22 cellular contexts compared by ENCODE assay signal in the genomic region with DNA sequence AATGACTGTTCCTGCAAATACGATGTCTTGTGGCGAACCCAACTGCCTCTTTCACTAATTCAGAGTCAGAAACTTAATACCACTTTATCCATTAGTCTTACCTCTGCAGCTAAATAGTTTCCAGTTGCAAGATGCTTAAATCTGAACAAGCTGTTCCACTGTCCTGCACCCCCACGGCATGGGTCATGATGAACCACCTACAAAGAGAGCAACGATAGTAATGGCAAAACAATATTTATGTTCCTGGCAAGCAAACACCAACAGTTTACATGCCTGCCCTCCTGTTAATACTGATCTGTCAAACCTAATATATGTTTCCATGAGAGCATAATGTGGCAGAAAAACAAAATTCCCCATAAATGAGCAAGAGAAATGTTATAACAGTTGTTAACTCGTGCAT.
A peak's percentile ranks its signal among the peaks of the same experiment; 100 is the strongest.
DNase-seq lines count a peak whose midpoint lies in the region; TF ChIP-seq lines count a peak whose summit lies in the region.
"Had no signal": no experiment of that assay in that cellular context is flagged by ENCODE, and none has a peak within 500 bp of the region (broad histone marks: within the 10 kb centered on the region; RNA-seq: fewer than 3 reads in every experiment).

No MANE protein-coding gene starts in this region.

- H3K4me3 ChIP-seq in OCI-LY1 (ENCODE audit: low read depth, low read length, poor library complexity, severe bottlenecking), result no peak overlapping the region
- H3K4me3 ChIP-seq: A549 had no signal

- TF ChIP-seq CTCF in 22Rv1 (IDR thresholded peaks at IDR 0.05), result no peak
- TF ChIP-seq CTCF in OCI-LY1 (IDR thresholded peaks at IDR 0.05; ENCODE audit: low read length), result no peak

- H4K20me1 ChIP-seq in OCI-LY1 (ENCODE audit: insufficient read depth, low read length), result no peaks in the 10 kb centered on the region

- CTCF ChIA-PET in activated naive CD4-positive, alpha-beta T cell treated with anti-CD3 and anti-CD28 coated beads, Interleukin-2, amount 10 ng/mL, durations not matched to agents 7 days and 5 days (lab: Charles Lee), result interaction anchor here (2.4 kb wide), 1 partner anchor 9 kb away, joined by 9 read pairs; no protein-coding TSS in a partner anchor

- H3K4me1 ChIP-seq in OCI-LY1 (ENCODE audit: insufficient read depth, low read length, severe bottlenecking), result peaks cover 34% of the 10 kb centered on the region
- H3K4me1 ChIP-seq: A549 had no signal

- no peak overlapping the region for H3K27ac Mint-ChIP-seq in activated naive CD4-positive, alpha-beta T cell treated with anti-CD3 and anti-CD28 coated beads, Interleukin-2, amount 10 ng/mL, durations not matched to agents 7 days and 5 days

- H3K27me3 Mint-ChIP-seq in activated naive CD4-positive, alpha-beta T cell treated with anti-CD3 and anti-CD28 coated beads, Interleukin-2, amount 10 ng/mL, durations not matched to agents 7 days and 5 days, result no peaks in the 10 kb centered on the region
- H3K27me3 Mint-ChIP-seq: IgD-negative memory B cell had no signal

- H3K9ac ChIP-seq in OCI-LY1 (ENCODE audit: low read length), result no peak overlapping the region

- H3K79me2 ChIP-seq in OCI-LY1 (ENCODE audit: insufficient read depth, low read length), result no peaks in the 10 kb centered on the region

- no peaks in the 10 kb centered on the region for H3K27me3 ChIP-seq in OCI-LY1 (ENCODE audit: insufficient read depth, low read length)

- H3K27ac ChIP-seq in 22Rv1 (0 out of 2 replicates have a peak overlapping the region, but pooled peaks have one; percentile 12), OCI-LY1 (ENCODE audit: low read depth, low read length, poor library complexity, severe bottlenecking) (peak overlapping the region; percentile 27)
- H3K27ac ChIP-seq: A549, C4-2B had no signal

- H3F3A ChIP-seq in OCI-LY1 (ENCODE audit: insufficient read depth, low read length), result no peaks in the 10 kb centered on the region

- H3K36me3 ChIP-seq in OCI-LY1 (ENCODE audit: insufficient read depth, low read length), result peaks cover 57% of the 10 kb centered on the region

- no peaks in the 10 kb centered on the region for H3K9me3 ChIP-seq in OCI-LY1 (ENCODE audit: low read length)
- H3K9me3 ChIP-seq: A549 had no signal

- H3K4me1 Mint-ChIP-seq in activated naive CD4-positive, alpha-beta T cell treated with anti-CD3 and anti-CD28 coated beads, Interleukin-2, amount 10 ng/mL, durations not matched to agents 7 days and 5 days, result no peaks in the 10 kb centered on the region

- H3K4me3 Mint-ChIP-seq in activated naive CD4-positive, alpha-beta T cell treated with anti-CD3 and anti-CD28 coated beads, Interleukin-2, amount 10 ng/mL, durations not matched to agents 7 days and 5 days, result no peak overlapping the region
- H3K4me3 Mint-ChIP-seq: IgD-negative memory B cell had no signal

- H3K9me2 ChIP-seq in OCI-LY1 (ENCODE audit: low read depth, low read length), result no peaks in the 10 kb centered on the region

- no peaks in the 10 kb centered on the region for H3K9me3 Mint-ChIP-seq in activated naive CD4-positive, alpha-beta T cell treated with anti-CD3 and anti-CD28 coated beads, Interleukin-2, amount 10 ng/mL, durations not matched to agents 7 days and 5 days

- peaks cover 17% of the 10 kb centered on the region for H3K36me3 Mint-ChIP-seq in activated naive CD4-positive, alpha-beta T cell treated with anti-CD3 and anti-CD28 coated beads, Interleukin-2, amount 10 ng/mL, durations not matched to agents 7 days and 5 days

- H3K4me2 ChIP-seq in OCI-LY1 (ENCODE audit: low read length), result no peak overlapping the region
- H3K4me2 ChIP-seq: A549 had no signal

- H2AFZ ChIP-seq in OCI-LY1 (ENCODE audit: low read length), result no peak overlapping the region

- peak; percentile 22 for DNase-seq in EH (ENCODE audit: low read depth)
- peak; percentile 71 for DNase-seq in fibroblast of gingiva (ENCODE audit: low read depth)
- no peak for DNase-seq in NCI-H1105 treated with DMSO at 0.1 percent for 48 hours (lab: John Stamatoyannopoulos, UW)
- DNase-seq in activated gamma-delta T cell (lab: John Stamatoyannopoulos, UW), result no peak
- no peak for DNase-seq in activated naive CD4-positive, alpha-beta T cell treated with anti-CD3 and anti-CD28 coated beads, Interleukin-2, amount 10 ng/mL, durations not matched to agents 7 days and 5 days
- DNase-seq in activated T-cell treated with anti-CD3 and anti-CD28 coated beads for 4 hours, result no peak
- DNase-seq: DMS79 treated with DMSO at 0.1 percent for 48 hours, H7, Kasumi-1, MM.1S, NCI-H1092, NCI-H1694, NCI-H2081 treated with DMSO at 0.1 percent for 48 hours, NCI-H446 treated with DMSO at 0.1 percent for 48 hours, NCI-H69, RPMI8226, SHP77 treated with DMSO at 0.1 percent for 48 hours had no signal

Comparison
In these comparisons a context has a peak if more than half of its experiments do, and no peak if none do; other contexts are left out.
1. DNase-seq: peak in EH (single experiment) and fibroblast of gingiva (single experiment); none in NCI-H1105 treated with DMSO at 0.1 percent for 48 hours (single experiment), activated gamma-delta T cell (single experiment), activated naive CD4-positive, alpha-beta T cell treated with anti-CD3 and anti-CD28 coated beads, Interleukin-2, amount 10 ng/mL, durations not matched to agents 7 days and 5 days (single experiment) and activated T-cell treated with anti-CD3 and anti-CD28 coated beads for 4 hours (single experiment).